ENCODE assay signal across 20 cellular contexts in the genomic region with DNA sequence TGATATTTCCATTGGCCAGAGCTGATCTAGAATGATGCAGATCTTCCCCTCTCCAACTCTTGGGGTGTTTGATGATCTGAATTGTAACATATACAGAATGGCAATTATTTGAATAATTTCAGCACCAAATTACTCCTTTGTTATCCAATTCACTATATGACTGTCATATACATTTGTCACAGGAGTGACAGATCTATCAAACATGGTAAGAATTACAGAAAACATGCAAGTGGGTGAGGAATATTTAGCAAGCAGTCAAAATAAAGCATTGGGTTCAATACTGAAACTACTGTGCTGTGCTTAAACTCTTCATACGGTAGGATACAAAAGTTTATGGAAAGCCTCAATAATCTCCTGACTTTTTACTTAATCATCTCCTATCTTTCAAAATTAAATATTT. TPM values are rescaled to one million over a fixed set of nuclear protein-coding genes. Genes with fewer than 3 reads are reported as not detected.
A peak's percentile ranks its signal among the peaks of the same experiment; 100 is the strongest.
DNase-seq lines count a peak whose midpoint lies in the region; ATAC-seq and TF ChIP-seq lines count a peak whose summit lies in the region.
"Had no signal": no experiment of that assay in that cellular context is flagged by ENCODE, and none has a peak within 500 bp of the region (broad histone marks: within the 10 kb centered on the region; RNA-seq: fewer than 3 reads in every experiment).

No MANE protein-coding gene starts in this region.

- H2BK5ac ChIP-seq in H9 (ENCODE audit: insufficient read length, low read length) = no peak overlapping the region

- no peaks in the 10 kb centered on the region for H3K23me2 ChIP-seq in H9 (ENCODE audit: insufficient read length, low read depth, low read length, poor library complexity, severe bottlenecking)

- no peak for TF ChIP-seq CTCF in H9 (conservative IDR thresholded peaks at IDR 0.05)
- no peak for TF ChIP-seq CTCF in HFFc6 (IDR thresholded peaks at IDR 0.05)
- TF ChIP-seq CTCF in mesothelial cell of epicardium (IDR thresholded peaks at IDR 0.05; ENCODE audit: unreplicated experiment) = no peak
- TF ChIP-seq CTCF in activated CD8-positive, alpha-beta T cell treated with anti-CD3 and anti-CD28 coated beads for 36 hours (IDR thresholded peaks at IDR 0.05) = no peak
- TF ChIP-seq CTCF in GM10248 (IDR thresholded peaks at IDR 0.05; ENCODE audit: control extremely low read depth, extremely low read depth, low read depth, missing control alignments) = no peak

- H3K27ac Mint-ChIP-seq in H9 = no peak overlapping the region
- no peak overlapping the region; the same call in 1 of the 2 replicates for H3K27ac Mint-ChIP-seq in HFFc6
- peak overlapping the region; percentile 87 for H3K27ac Mint-ChIP-seq in mesothelial cell of epicardium
- no peak overlapping the region for H3K27ac Mint-ChIP-seq in activated CD8-positive, alpha-beta T cell treated with anti-CD3 and anti-CD28 coated beads for 36 hours
- H3K27ac Mint-ChIP-seq: CD14-positive monocyte; CD4-positive, CD25-positive, alpha-beta regulatory T cell; CD8-positive, alpha-beta T cell had no signal

- CTCF ChIA-PET in activated CD8-positive, alpha-beta T cell treated with anti-CD3 and anti-CD28 coated beads for 36 hours (lab: Charles Lee) = no interaction called here
- CTCF ChIA-PET in GM10248 (lab: Yijun Ruan, JAX) = no interaction called here

- no peaks in the 10 kb centered on the region for H3K79me1 ChIP-seq in H9 (ENCODE audit: insufficient read depth, low read depth, low read length, poor library complexity, severe bottlenecking)

- no peak overlapping the region for H3K56ac ChIP-seq in H9 (ENCODE audit: insufficient read length, low read depth, low read length)

- H3K9me3 Mint-ChIP-seq in H9 = no peaks in the 10 kb centered on the region
- H3K9me3 Mint-ChIP-seq in HFFc6 = peaks cover 8% of the 10 kb centered on the region
- H3K9me3 Mint-ChIP-seq in mesothelial cell of epicardium = no peaks in the 10 kb centered on the region
- no peaks in the 10 kb centered on the region for H3K9me3 Mint-ChIP-seq in activated CD8-positive, alpha-beta T cell treated with anti-CD3 and anti-CD28 coated beads for 36 hours

- H3K9me3 ChIP-seq in H9 (ENCODE audit: control insufficient read depth, low read depth, low read length) = no peaks in the 10 kb centered on the region
- H3K9me3 ChIP-seq in right cardiac atrium (ENCODE audit: control insufficient read depth, low read length) = no peaks in the 10 kb centered on the region
- H3K9me3 ChIP-seq: BE2C, BLaER1, Caco-2 had no signal

- no peak overlapping the region for H3K23ac ChIP-seq in H9 (ENCODE audit: insufficient read length, low read depth, low read length)

- no peak overlapping the region for H3K4me3 Mint-ChIP-seq in H9
- H3K4me3 Mint-ChIP-seq in HFFc6 = peak overlapping the region; percentile 21; the same call in 1 of the 2 replicates
- H3K4me3 Mint-ChIP-seq in mesothelial cell of epicardium = no peak overlapping the region
- H3K4me3 Mint-ChIP-seq in activated CD8-positive, alpha-beta T cell treated with anti-CD3 and anti-CD28 coated beads for 36 hours = no peak overlapping the region
- H3K4me3 Mint-ChIP-seq: CD14-positive monocyte; CD4-positive, CD25-positive, alpha-beta regulatory T cell; CD8-positive, alpha-beta T cell had no signal

- H3K4ac ChIP-seq in H9 (ENCODE audit: low read depth, low read length) = no peak overlapping the region

- peak overlapping the region; percentile 67 for H3T11ph ChIP-seq in H9 (ENCODE audit: low read length)

- H4K8ac ChIP-seq in H9 (replicated peaks; ENCODE audit: insufficient read length, low read depth, low read length) = no peak overlapping the region

- H2BK15ac ChIP-seq in H9 (ENCODE audit: low read depth, low read length) = no peak overlapping the region

- intact Hi-C loops in right cardiac atrium (cut with DNase I) = no loop called here
- intact Hi-C loops in activated CD8-positive, alpha-beta T cell treated with anti-CD3 and anti-CD28 coated beads for 36 hours (cut with micrococcal nuclease) = no loop called here

- no peak overlapping the region for H3K14ac ChIP-seq in H9 (ENCODE audit: insufficient read depth, low read length)

- H3K27me3 Mint-ChIP-seq in H9 (ENCODE audit: low read depth) = no peaks in the 10 kb centered on the region
- no peaks in the 10 kb centered on the region; the same call in 1 of the 2 replicates for H3K27me3 Mint-ChIP-seq in HFFc6 (ENCODE audit: insufficient read depth)
- no peaks in the 10 kb centered on the region for H3K27me3 Mint-ChIP-seq in mesothelial cell of epicardium (ENCODE audit: low read depth)
- H3K27me3 Mint-ChIP-seq in activated CD8-positive, alpha-beta T cell treated with anti-CD3 and anti-CD28 coated beads for 36 hours = no peaks in the 10 kb centered on the region
- H3K27me3 Mint-ChIP-seq: CD4-positive, CD25-positive, alpha-beta regulatory T cell had no signal

- H3K27me3 ChIP-seq in H9 (ENCODE audit: insufficient read depth, low read length) = no peaks in the 10 kb centered on the region
- no peaks in the 10 kb centered on the region for H3K27me3 ChIP-seq in right cardiac atrium (ENCODE audit: control insufficient read depth, insufficient read depth)
- H3K27me3 ChIP-seq: BE2C, BLaER1 had no signal

- no peak overlapping the region for H3K9ac ChIP-seq in H9 (ENCODE audit: extremely low read depth, insufficient read length, low read length)
- H3K9ac ChIP-seq: BLaER1 had no signal

- H4K20me1 ChIP-seq in H9 (ENCODE audit: control insufficient read depth, insufficient read depth, insufficient read length) = no peaks in the 10 kb centered on the region
- H4K20me1 ChIP-seq: BLaER1 had no signal

- peaks cover 8% of the 10 kb centered on the region; the same call in 1 of the 2 replicates for H3K79me2 ChIP-seq in H9 (ENCODE audit: insufficient read depth, low read length)

- H2AK5ac ChIP-seq in H9 (ENCODE audit: insufficient read length, low read length) = no peak overlapping the region

- no peak overlapping the region for H3K4me2 ChIP-seq in H9 (ENCODE audit: insufficient read depth, insufficient read length, low read length)
- H3K4me2 ChIP-seq: BLaER1 had no signal

- no peak for ATAC-seq in right cardiac atrium
- ATAC-seq in activated CD8-positive, alpha-beta T cell treated with anti-CD3 and anti-CD28 coated beads for 36 hours = no peak
- ATAC-seq: CD8-positive, alpha-beta T cell; GM12878 had no signal

- H3K4me3 ChIP-seq in right cardiac atrium (ENCODE audit: low read length) = no peak overlapping the region
- H3K4me3 ChIP-seq: BLaER1, GM12878 had no signal

- no peak overlapping the region for H4K5ac ChIP-seq in H9 (ENCODE audit: insufficient read length, low read depth, low read length)

- no peaks in the 10 kb centered on the region for H3K36me3 Mint-ChIP-seq in H9 (ENCODE audit: insufficient read depth in 1 of 3, low read depth in 3 of 3)
- peaks cover 20% of the 10 kb centered on the region for H3K36me3 Mint-ChIP-seq in HFFc6 (ENCODE audit: low read depth)
- peaks cover 7% of the 10 kb centered on the region for H3K36me3 Mint-ChIP-seq in mesothelial cell of epicardium
- no peaks in the 10 kb centered on the region for H3K36me3 Mint-ChIP-seq in activated CD8-positive, alpha-beta T cell treated with anti-CD3 and anti-CD28 coated beads for 36 hours (ENCODE audit: low read depth)
- H3K36me3 Mint-ChIP-seq: CD14-positive monocyte; CD4-positive, CD25-positive, alpha-beta regulatory T cell; CD8-positive, alpha-beta T cell had no signal

- DNase-seq in H9 (no peak), HFFc6 (no peak), mesothelial cell of epicardium (ENCODE audit: low spot score in 2 of 2, unreplicated experiment in 2 of 2) (no peak), superior temporal gyrus (ENCODE audit: extremely low spot score) (peak; percentile 16), right cardiac atrium (no peak), NCI-H526 (lab: John Stamatoyannopoulos, UW) (no peak), GM10248 (ENCODE audit: extremely low spot score) (no peak)
- no peak for DNase-seq in activated CD8-positive, alpha-beta T cell treated with anti-CD3 and anti-CD28 coated beads for 36 hours
- DNase-seq: 8988T; ACHN; BE2C; C1 segment of cervical spinal cord; Caco-2; Calu3; CD4-positive, CD25-positive, alpha-beta regulatory T cell; CD8-positive, alpha-beta T cell; GF-D8 had no signal

- H3K4me1 ChIP-seq in H9 (ENCODE audit: insufficient read depth, low read length) (peaks cover 3% of the 10 kb centered on the region; the same call in 1 of the 2 replicates), right cardiac atrium (ENCODE audit: control insufficient read depth, insufficient read depth, low read length) (peaks cover 2% of the 10 kb centered on the region)
- H3K4me1 ChIP-seq: BLaER1, Caco-2 had no signal

- no peak overlapping the region for H4K91ac ChIP-seq in H9 (ENCODE audit: insufficient read length, low read depth, low read length)

- H3K18ac ChIP-seq in H9 (ENCODE audit: insufficient read length, low read depth, low read length) = no peak overlapping the region

- H3K27ac ChIP-seq in H9 (ENCODE audit: insufficient read length, low read depth, low read length) (no peak overlapping the region), right cardiac atrium (ENCODE audit: low read length) (no peak overlapping the region)
- H3K27ac ChIP-seq: BLaER1 had no signal

- POLR2A ChIA-PET in activated CD8-positive, alpha-beta T cell treated with anti-CD3 and anti-CD28 coated beads for 36 hours (lab: Charles Lee) = no interaction called here
- POLR2A ChIA-PET in GM10248 (lab: Yijun Ruan, JAX) = no interaction called here

- no peak overlapping the region for H2BK120ac ChIP-seq in H9 (ENCODE audit: low read depth, low read length, poor library complexity, severe bottlenecking)

- peaks cover 43 to 53% of the 10 kb centered on the region in 2 experiments for H3K4me1 Mint-ChIP-seq in H9
- peaks cover 88% of the 10 kb centered on the region for H3K4me1 Mint-ChIP-seq in HFFc6 (ENCODE audit: low read depth)
- peaks cover 83% of the 10 kb centered on the region for H3K4me1 Mint-ChIP-seq in mesothelial cell of epicardium
- no peaks in the 10 kb centered on the region for H3K4me1 Mint-ChIP-seq in activated CD8-positive, alpha-beta T cell treated with anti-CD3 and anti-CD28 coated beads for 36 hours (ENCODE audit: low read depth)
- H3K4me1 Mint-ChIP-seq: CD14-positive monocyte; CD4-positive, CD25-positive, alpha-beta regulatory T cell had no signal

- H2BK20ac ChIP-seq in H9 (ENCODE audit: low read depth, low read length, poor library complexity, severe bottlenecking) = no peak overlapping the region

- no peak overlapping the region for H2BK12ac ChIP-seq in H9 (ENCODE audit: insufficient read length, low read depth, low read length)

- no CpG with 5 or more reads among the region's 1 CpG for WGBS in H9 (ENCODE audit: extremely low coverage, insufficient read length, low lambda C conversion rate)
- WGBS in right cardiac atrium = 70% methylated on average over 1 of the region's 1 CpG

- H2AFZ ChIP-seq in H9 (ENCODE audit: low read length) = no peak overlapping the region

RNA-seq across cellular contexts. Expression of gene MPDZ, which starts 8.8 kb away (rescaled TPM):
- total RNA-seq in H9 (2021) = 46.7 and 46.9 TPM in 2 replicates
- total RNA-seq in HFFc6 (2021; fragmentation: NEBNext Ultra II Directional; extraction: Animal tissue kit (Norgen Biotek cat#: 25700)) = 10 to 100 TPM; 25.2 to 27.5 (median 26.9) TPM
- total RNA-seq in mesothelial cell of epicardium = 183 to 190 TPM (median 187 TPM) in 3 replicates
- total RNA-seq in right cardiac atrium = 10 to 100 TPM; 65.7 to 84.3 (median 67.5) TPM
- polyA plus RNA-seq in right cardiac atrium = 29.1 TPM
- not detected for total RNA-seq in activated CD8-positive, alpha-beta T cell treated with anti-CD3 and anti-CD28 coated beads for 36 hours
- total RNA-seq: Caco-2; Calu3; CD8-positive, alpha-beta T cell had no signal
- polyA plus RNA-seq: CD14-positive monocyte; CD4-positive, CD25-positive, alpha-beta regulatory T cell; GM12878 had no signal

Comparison
In these comparisons a context has a peak if more than half of its experiments do, and no peak if none do; other contexts are left out.
1. RNA of gene MPDZ, which starts 8.8 kb away (total RNA-seq): 183 to 190 TPM in mesothelial cell of epicardium, 65.7 to 84.3 TPM in right cardiac atrium, 46.7 to 46.9 TPM in H9 and 25.2 to 27.5 TPM in HFFc6; not detected in activated CD8-positive, alpha-beta T cell treated with anti-CD3 and anti-CD28 coated beads for 36 hours; every median in the first group is over 10 times any median in the second.